ENCODE assay signal across 2 cellular contexts in the genomic region with DNA sequence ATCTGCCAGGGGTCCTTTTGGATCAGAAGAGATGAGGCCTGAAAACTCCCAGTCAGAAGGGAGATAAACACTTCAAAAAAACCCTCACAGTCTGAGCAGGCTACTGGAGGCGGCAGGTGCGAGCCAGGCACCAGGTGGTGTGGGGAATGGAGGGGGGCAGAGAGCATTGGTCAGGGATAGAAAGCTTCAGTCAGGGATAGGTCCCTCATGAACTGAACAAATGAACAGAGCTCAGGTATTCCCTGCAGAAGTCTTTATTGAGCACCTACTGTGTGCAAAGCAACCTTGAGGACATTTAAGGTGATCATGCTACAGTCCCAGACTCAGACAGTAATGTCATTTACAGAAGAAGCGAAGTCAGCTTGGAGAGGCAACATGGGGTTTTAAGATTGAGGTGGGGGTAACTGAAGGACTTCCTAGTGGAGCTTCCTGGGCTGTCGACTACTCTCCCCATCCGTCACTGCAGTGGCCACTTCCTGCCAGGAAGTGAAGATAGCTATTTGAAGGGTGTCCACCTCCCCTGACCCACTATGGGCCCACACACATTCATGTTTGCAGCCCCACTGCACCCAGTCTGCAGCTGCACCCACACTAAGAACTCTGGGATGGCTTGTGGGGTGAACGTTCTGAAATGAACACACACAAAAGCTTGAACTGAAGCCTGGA.
TF ChIP-seq lines count a peak whose summit lies in the region.

No MANE protein-coding gene starts in this region.

TF ChIP-seq in GM23338, 12 proteins besides CTCF, POLR2A, EP300 and RAD21:
- TF ChIP-seq, protein P1, sequence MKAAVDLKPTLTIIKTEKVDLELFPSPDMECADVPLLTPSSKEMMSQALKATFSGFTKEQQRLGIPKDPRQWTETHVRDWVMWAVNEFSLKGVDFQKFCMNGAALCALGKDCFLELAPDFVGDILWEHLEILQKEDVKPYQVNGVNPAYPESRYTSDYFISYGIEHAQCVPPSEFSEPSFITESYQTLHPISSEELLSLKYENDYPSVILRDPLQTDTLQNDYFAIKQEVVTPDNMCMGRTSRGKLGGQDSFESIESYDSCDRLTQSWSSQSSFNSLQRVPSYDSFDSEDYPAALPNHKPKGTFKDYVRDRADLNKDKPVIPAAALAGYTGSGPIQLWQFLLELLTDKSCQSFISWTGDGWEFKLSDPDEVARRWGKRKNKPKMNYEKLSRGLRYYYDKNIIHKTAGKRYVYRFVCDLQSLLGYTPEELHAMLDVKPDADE (IDR thresholded peaks at IDR 0.05) = no peak
- TF ChIP-seq POLR2AphosphoS5 (IDR thresholded peaks at IDR 0.05; ENCODE audit: low read depth) (no peak), EZH2 (IDR thresholded peaks at IDR 0.05; ENCODE audit: low read depth, unreplicated experiment) (no peak), ZNF331 (CRISPR knock-in tag; IDR thresholded peaks at IDR 0.05; ENCODE audit: low read depth) (no peak), CREB1 (CRISPR knock-in tag; IDR thresholded peaks at IDR 0.05; ENCODE audit: low read depth) (no peak), ZNF114 (CRISPR knock-in tag; IDR thresholded peaks at IDR 0.05) (no peak), STAT1 (IDR thresholded peaks at IDR 0.05; ENCODE audit: unreplicated experiment) (no peak), ZNF462 (CRISPR knock-in tag; IDR thresholded peaks at IDR 0.05) (no peak)

TF ChIP-seq in H1, 55 proteins besides CTCF, POLR2A, EP300 and RAD21:
- no peak for TF ChIP-seq CREB1 (IDR thresholded peaks at IDR 0.05)
- TF ChIP-seq E2F6 (IDR thresholded peaks at IDR 0.05) = no peak
- TF ChIP-seq FOSL1 (IDR thresholded peaks at IDR 0.05; ENCODE audit: insufficient read depth, low read depth, low read length) = no peak
- TF ChIP-seq ATF3 (IDR thresholded peaks at IDR 0.05; ENCODE audit: insufficient read depth, low read depth, low read length) = no peak
- TF ChIP-seq NANOG (IDR thresholded peaks at IDR 0.05; ENCODE audit: insufficient read depth, low read depth, low read length, poor library complexity, severe bottlenecking) = no peak
- no peak for TF ChIP-seq KDM5A (IDR thresholded peaks at IDR 0.05; ENCODE audit: low read length)
- TF ChIP-seq SIN3A (conservative IDR thresholded peaks at IDR 0.05 in 1 of 2, IDR thresholded peaks at IDR 0.05 in 1 of 2; ENCODE audit: low read depth in 1 of 2, low read length in 2 of 2) = no peak
- no peak for TF ChIP-seq JUND (IDR thresholded peaks at IDR 0.05; ENCODE audit: low read length)
- TF ChIP-seq NRF1 (IDR thresholded peaks at IDR 0.05; ENCODE audit: low read depth, low read length) = no peak
- no peak for TF ChIP-seq GTF2F1 (IDR thresholded peaks at IDR 0.05; ENCODE audit: borderline replicate concordance, low read depth, low read length)
- TF ChIP-seq CHD2 (IDR thresholded peaks at IDR 0.05; ENCODE audit: low read length) = no peak
- no peak for TF ChIP-seq ATF2 (IDR thresholded peaks at IDR 0.05; ENCODE audit: low read length)
- no peak for TF ChIP-seq EGR1 (IDR thresholded peaks at IDR 0.05; ENCODE audit: borderline replicate concordance, low read depth, low read length)
- TF ChIP-seq TCF12 (IDR thresholded peaks at IDR 0.05; ENCODE audit: low read depth, low read length) = no peak
- TF ChIP-seq POLR2AphosphoS5 (IDR thresholded peaks at IDR 0.05; ENCODE audit: low read depth, low read length) = no peak
- no peak for TF ChIP-seq CEBPB (IDR thresholded peaks at IDR 0.05; ENCODE audit: low read depth, low read length)
- TF ChIP-seq TBP (IDR thresholded peaks at IDR 0.05; ENCODE audit: low read depth, low read length) = no peak
